ENCODE assay signal across 16 cellular contexts in the genomic region with DNA sequence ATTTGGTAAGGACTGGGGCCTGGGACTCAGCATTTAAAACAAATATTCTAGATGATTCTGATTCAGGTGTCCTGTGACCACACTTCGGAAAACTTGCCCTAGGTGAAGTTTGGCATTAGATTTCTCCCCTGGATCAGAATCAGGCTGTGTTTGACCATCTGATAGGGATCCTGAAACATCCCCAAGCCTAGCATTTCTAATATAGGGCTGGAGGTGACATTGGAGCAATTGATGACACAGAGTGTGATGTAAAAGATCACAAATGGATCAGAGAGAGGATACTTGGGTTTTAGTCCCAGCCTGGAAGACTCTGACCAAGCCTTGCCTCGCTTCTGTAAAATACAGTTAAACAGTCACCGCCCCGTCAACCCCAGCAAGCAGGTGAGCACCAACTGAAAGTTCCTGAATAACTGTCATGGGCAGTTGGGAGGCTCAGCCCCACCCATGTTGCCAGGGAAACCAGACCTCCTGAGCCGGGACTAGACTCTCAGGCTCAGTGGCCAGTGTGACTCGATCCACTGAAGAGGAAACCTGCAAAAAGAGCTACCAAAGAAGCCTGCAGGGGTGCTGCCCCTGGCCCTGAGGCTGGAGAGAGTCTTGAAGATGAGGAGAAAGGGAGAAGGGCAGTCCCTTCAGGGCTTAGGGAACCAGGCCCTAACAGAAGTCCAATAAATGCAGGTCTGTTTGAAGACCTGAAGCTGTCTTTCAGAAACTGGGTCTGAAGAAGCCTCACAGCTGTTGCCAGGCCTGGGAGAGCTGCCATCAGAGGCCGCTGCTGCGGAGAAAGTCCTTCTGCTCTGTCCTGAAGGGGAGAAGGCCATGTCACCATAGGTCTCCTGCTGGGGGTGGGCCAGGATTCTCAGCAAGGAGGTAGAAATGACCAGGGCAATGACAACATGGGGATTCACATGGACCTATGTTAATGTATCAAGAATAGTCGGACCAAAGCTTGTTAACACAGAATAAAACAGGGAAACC.
DNase-seq lines count a peak whose midpoint lies in the region; ATAC-seq and TF ChIP-seq lines count a peak whose summit lies in the region.
"Had no signal": no experiment of that assay in that cellular context is flagged by ENCODE, and none has a peak within 500 bp of the region (broad histone marks: within the 10 kb centered on the region; RNA-seq: fewer than 3 reads in every experiment).

No MANE protein-coding gene starts in this region.

- no peak overlapping the region for H3K4me3 ChIP-seq in IMR-90 (ENCODE audit: insufficient read depth, low read depth, low read length)
- no peak overlapping the region for H3K4me3 ChIP-seq in astrocyte of the spinal cord (ENCODE audit: low read depth, low read length)
- no peak overlapping the region for H3K4me3 ChIP-seq in vagina

- H3K18ac ChIP-seq in IMR-90 (ENCODE audit: low read depth, low read length): no peak overlapping the region

- no peak overlapping the region for H4K8ac ChIP-seq in IMR-90 (ENCODE audit: low read depth in 2 of 2, low read length in 2 of 2)

- intact Hi-C loops in IMR-90 (cut with micrococcal nuclease): no loop called here
- intact Hi-C loops in vagina (cut with DNase I): no loop called here

- POLR2A ChIA-PET in IMR-90 (lab: Charles Lee; ENCODE audit: unreplicated experiment): interaction anchor here (0.6 kb wide), 1 partner anchor 44 kb away, joined by 3 read pairs; no protein-coding TSS in a partner anchor

- H3K9ac ChIP-seq in IMR-90 (ENCODE audit: low read depth, low read length): no peak overlapping the region
- H3K9ac ChIP-seq: KMS-11 had no signal

- peaks cover 14% of the 10 kb centered on the region for H3K4me1 Mint-ChIP-seq in nephron progenitor cell
- H3K4me1 Mint-ChIP-seq: immature natural killer cell; stimulated activated memory B cell treated with anti-CD40 and anti-IgM and Interleukin-4, amounts not matched to agents 10 μg/mL and 1 μg/mL and 100 μg/mL, for 72 hours had no signal

- H2BK20ac ChIP-seq in IMR-90 (ENCODE audit: low read depth, low read length): no peak overlapping the region

- TF ChIP-seq CTCF in IMR-90 (conservative IDR thresholded peaks at IDR 0.05; ENCODE audit: low read depth, low read length): no peak
- peak; percentile 4 for TF ChIP-seq CTCF in astrocyte of the spinal cord (IDR thresholded peaks at IDR 0.05; ENCODE audit: low read depth, low read length)
- TF ChIP-seq CTCF in nephron progenitor cell (IDR thresholded peaks at IDR 0.05): no peak
- no peak for TF ChIP-seq CTCF in vagina (IDR thresholded peaks at IDR 0.05)

- dilution Hi-C loops in IMR-90 (cut with HindIII; ENCODE audit: low sequenced_read_pairs, unreplicated experiment): no loop called here

- H3K36me3 ChIP-seq in IMR-90 (ENCODE audit: control insufficient read depth, insufficient read depth, low read length): no peaks in the 10 kb centered on the region
- H3K36me3 ChIP-seq in vagina: no peaks in the 10 kb centered on the region
- H3K36me3 ChIP-seq: BE2C had no signal

- no peaks in the 10 kb centered on the region; the same call in 1 of the 2 replicates for H3K4me1 ChIP-seq in IMR-90 (ENCODE audit: control insufficient read depth, insufficient read depth, low read length)
- no peaks in the 10 kb centered on the region for H3K4me1 ChIP-seq in vagina
- H3K4me1 ChIP-seq: BE2C had no signal

- H2BK120ac ChIP-seq in IMR-90 (ENCODE audit: low read depth, low read length): no peak overlapping the region

- H3K27me3 Mint-ChIP-seq in nephron progenitor cell (ENCODE audit: low read depth, poor library complexity): peaks cover 3% of the 10 kb centered on the region
- H3K27me3 Mint-ChIP-seq: natural killer cell treated with Interleukin-12 subunit alpha and Interleukin-12 subunit beta and Interleukin-15 and Interleukin-18, amount 100 ng/mL, for 72 hours; stimulated activated memory B cell treated with anti-CD40 and anti-IgM and Interleukin-4, amounts not matched to agents 10 μg/mL and 1 μg/mL and 100 μg/mL, for 72 hours had no signal

- no peaks in the 10 kb centered on the region for H3K79me1 ChIP-seq in IMR-90 (ENCODE audit: low read depth in 1 of 2, low read length in 2 of 2)

- H3K14ac ChIP-seq in IMR-90 (replicated peaks; ENCODE audit: low read depth, low read length): no peak overlapping the region

- no peak overlapping the region for H3K4me3 Mint-ChIP-seq in nephron progenitor cell
- H3K4me3 Mint-ChIP-seq: immature natural killer cell; natural killer cell treated with Interleukin-12 subunit alpha and Interleukin-12 subunit beta and Interleukin-15 and Interleukin-18, amount 100 ng/mL, for 72 hours; stimulated activated memory B cell treated with anti-CD40 and anti-IgM and Interleukin-4, amounts not matched to agents 10 μg/mL and 1 μg/mL and 100 μg/mL, for 72 hours had no signal

- H3K9me1 ChIP-seq in IMR-90 (ENCODE audit: insufficient read depth, low read length): no peaks in the 10 kb centered on the region

- no peak overlapping the region for H2BK5ac ChIP-seq in IMR-90 (ENCODE audit: low read depth, low read length, poor library complexity, severe bottlenecking)

- no peak overlapping the region for H3K56ac ChIP-seq in IMR-90 (ENCODE audit: extremely low read depth, insufficient read depth, low read length)

- no peak for TF ChIP-seq POLR2A in IMR-90 (IDR thresholded peaks at IDR 0.05; ENCODE audit: low read depth, low read length)
- TF ChIP-seq POLR2A in vagina (IDR thresholded peaks at IDR 0.05): no peak

- no peak overlapping the region for H4K91ac ChIP-seq in IMR-90 (ENCODE audit: insufficient read depth, low read depth, low read length)

- H2AFZ ChIP-seq in IMR-90 (replicated peaks; ENCODE audit: low read length, poor library complexity): no peak overlapping the region

- peak overlapping the region; percentile 25 for H3K27ac Mint-ChIP-seq in nephron progenitor cell
- H3K27ac Mint-ChIP-seq: immature natural killer cell; natural killer cell treated with Interleukin-12 subunit alpha and Interleukin-12 subunit beta and Interleukin-15 and Interleukin-18, amount 100 ng/mL, for 72 hours; stimulated activated memory B cell treated with anti-CD40 and anti-IgM and Interleukin-4, amounts not matched to agents 10 μg/mL and 1 μg/mL and 100 μg/mL, for 72 hours had no signal

- no TSS peak for BruUV-seq in IMR-90 (replicated peaks; lab: Mats Ljungman, UMichigan)

- no peak overlapping the region for H3K23ac ChIP-seq in IMR-90 (ENCODE audit: low read depth, low read length)

- WGBS in IMR-90 (ENCODE audit: extremely low coverage in 2 of 2, insufficient read length in 1 of 2), 2 experiments: 84% methylated on average over 5 of the region's 9 CpGs; no CpG with 5 or more reads in 1 of the 2 experiments

- in situ Hi-C loops in G401 (cut with HindIII; ENCODE audit: low sequenced_read_pairs): no loop called here
- in situ Hi-C loops in IMR-90 (cut with MboI; ENCODE audit: low sequenced_read_pairs): no loop called here
- in situ Hi-C loops in astrocyte of the spinal cord (cut with HindIII; ENCODE audit: low sequenced_read_pairs): no loop called here

- H3K9me3 ChIP-seq in IMR-90 (ENCODE audit: control insufficient read depth, insufficient read depth, low read length): no peaks in the 10 kb centered on the region
- no peaks in the 10 kb centered on the region for H3K9me3 ChIP-seq in vagina
- H3K9me3 ChIP-seq: BE2C had no signal

- no peak for TF ChIP-seq RAD21 in IMR-90 (IDR thresholded peaks at IDR 0.05; ENCODE audit: low read length)

- H3K27ac ChIP-seq in IMR-90 (ENCODE audit: insufficient read depth, low read length) (no peak overlapping the region), vagina (no peak overlapping the region)
- H3K27ac ChIP-seq: KMS-11 had no signal

- no peaks in the 10 kb centered on the region for H3K36me3 Mint-ChIP-seq in nephron progenitor cell (ENCODE audit: low read depth)
- H3K36me3 Mint-ChIP-seq: immature natural killer cell; natural killer cell treated with Interleukin-12 subunit alpha and Interleukin-12 subunit beta and Interleukin-15 and Interleukin-18, amount 100 ng/mL, for 72 hours; stimulated activated memory B cell treated with anti-CD40 and anti-IgM and Interleukin-4, amounts not matched to agents 10 μg/mL and 1 μg/mL and 100 μg/mL, for 72 hours had no signal

- H3K27me3 ChIP-seq in IMR-90 (ENCODE audit: control insufficient read depth, insufficient read depth, low read length) (no peaks in the 10 kb centered on the region), vagina (no peaks in the 10 kb centered on the region)
- H3K27me3 ChIP-seq: BE2C had no signal

- H3K4me2 ChIP-seq in IMR-90 (ENCODE audit: low read depth, low read length): no peak overlapping the region
- H3K4me2 ChIP-seq: KMS-11 had no signal

- no peak overlapping the region for H2AK9ac ChIP-seq in IMR-90 (replicated peaks; ENCODE audit: low read depth, low read length, poor library complexity)

- no peak overlapping the region for H3K4ac ChIP-seq in IMR-90 (ENCODE audit: low read depth, low read length)

- no peak overlapping the region for H2AK5ac ChIP-seq in IMR-90 (ENCODE audit: low read depth, low read length)

- H3K9me3 Mint-ChIP-seq in nephron progenitor cell: no peaks in the 10 kb centered on the region
- H3K9me3 Mint-ChIP-seq: immature natural killer cell; natural killer cell treated with Interleukin-12 subunit alpha and Interleukin-12 subunit beta and Interleukin-15 and Interleukin-18, amount 100 ng/mL, for 72 hours; stimulated activated memory B cell treated with anti-CD40 and anti-IgM and Interleukin-4, amounts not matched to agents 10 μg/mL and 1 μg/mL and 100 μg/mL, for 72 hours had no signal

- DNase-seq in G401 (ENCODE audit: low spot score): peak; percentile 13
- DNase-seq in IMR-90: no peak
- DNase-seq in astrocyte of the spinal cord (ENCODE audit: low read depth, low spot score): no peak
- no peak for DNase-seq in nephron progenitor cell
- no peak for DNase-seq in vagina (ENCODE audit: extremely low spot score in 2 of 2)
- no peak for DNase-seq in putamen (ENCODE audit: low spot score)
- no peak for DNase-seq in ureter (ENCODE audit: low spot score)
- DNase-seq: activated naive CD4-positive, alpha-beta T cell; amygdala; BE2C; cerebellar nuclear complex; immature natural killer cell had no signal

- CTCF ChIA-PET in IMR-90 (lab: Yijun Ruan, JAX): interaction anchor here (0.6 kb wide), 1 partner anchor 11 kb away, joined by 3 read pairs; no protein-coding TSS in a partner anchor

- ATAC-seq in IMR-90 (ENCODE audit: low read depth) (peak; percentile 56), GM18498 (IDR thresholded peaks at IDR 0.05; ENCODE audit: unreplicated experiment) (no peak)
- ATAC-seq: natural killer cell treated with Interleukin-12 subunit alpha and Interleukin-12 subunit beta and Interleukin-15 and Interleukin-18, amount 100 ng/mL, for 72 hours; stimulated activated memory B cell treated with anti-CD40 and anti-IgM and Interleukin-4, amounts not matched to agents 10 μg/mL and 1 μg/mL and 100 μg/mL, for 72 hours had no signal

- no peak overlapping the region for H4K5ac ChIP-seq in IMR-90 (ENCODE audit: low read depth, low read length)

- H4K20me1 ChIP-seq in IMR-90 (ENCODE audit: insufficient read depth, low read length): no peaks in the 10 kb centered on the region

- no peak overlapping the region for H2BK15ac ChIP-seq in IMR-90 (ENCODE audit: low read depth, low read length)

TF ChIP-seq in IMR-90, 13 proteins besides CTCF, POLR2A, EP300 and RAD21 (continues in another document):
- TF ChIP-seq CEBPB (IDR thresholded peaks at IDR 0.05; ENCODE audit: low read depth, low read length) (no peak), BHLHE40 (IDR thresholded peaks at IDR 0.05; ENCODE audit: low read depth, low read length) (no peak), MAZ (IDR thresholded peaks at IDR 0.05; ENCODE audit: borderline replicate concordance, low read depth, low read length) (no peak)
